In the genomic region with DNA sequence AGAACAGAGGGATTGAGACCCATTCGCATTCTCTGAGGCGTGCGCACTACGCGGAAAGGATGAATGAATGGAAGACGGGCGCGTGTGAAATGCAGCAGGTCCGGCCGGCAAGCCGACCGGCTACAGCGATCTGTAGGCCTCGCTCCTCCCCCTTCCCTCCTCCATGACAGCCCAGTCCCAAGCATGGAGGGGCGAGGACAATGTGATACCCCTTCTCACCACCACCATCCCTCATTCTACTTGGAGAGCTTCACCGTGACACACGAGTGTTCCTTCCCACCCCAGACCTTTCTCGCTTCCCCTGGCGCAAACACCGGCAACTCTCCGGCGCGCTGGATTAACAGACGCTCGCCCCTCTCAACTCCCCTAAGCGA, we compare ENCODE assay signal across 1 cellular context.
A peak's percentile ranks its signal among the peaks of the same experiment; 100 is the strongest.
TF ChIP-seq lines count a peak whose summit lies in the region.

No MANE protein-coding gene starts in this region.

TF ChIP-seq in H1, 55 proteins besides CTCF, POLR2A, EP300 and RAD21 (continued from another document):
- TF ChIP-seq, protein P1, sequence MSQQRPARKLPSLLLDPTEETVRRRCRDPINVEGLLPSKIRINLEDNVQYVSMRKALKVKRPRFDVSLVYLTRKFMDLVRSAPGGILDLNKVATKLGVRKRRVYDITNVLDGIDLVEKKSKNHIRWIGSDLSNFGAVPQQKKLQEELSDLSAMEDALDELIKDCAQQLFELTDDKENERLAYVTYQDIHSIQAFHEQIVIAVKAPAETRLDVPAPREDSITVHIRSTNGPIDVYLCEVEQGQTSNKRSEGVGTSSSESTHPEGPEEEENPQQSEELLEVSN (IDR thresholded peaks at IDR 0.05) = 0 out of 2 replicates have a peak, but pooled peaks have one; percentile 6
- TF ChIP-seq GTF2F1 (IDR thresholded peaks at IDR 0.05; ENCODE audit: borderline replicate concordance, low read depth, low read length) (peak; percentile 52; the same call in 1 of the 2 replicates), YY1 (IDR thresholded peaks at IDR 0.05; ENCODE audit: low read depth, low read length) (peak; percentile 86), SIN3A (conservative IDR thresholded peaks at IDR 0.05 in 1 of 2, IDR thresholded peaks at IDR 0.05 in 1 of 2; ENCODE audit: low read depth in 1 of 2, low read length in 2 of 2) (peak; percentile 94 to 95), RBBP5 (IDR thresholded peaks at IDR 0.05; ENCODE audit: borderline replicate concordance, low read depth, low read length) (peak; percentile 20; the same call in 1 of the 2 replicates), TAF1 (IDR thresholded peaks at IDR 0.05; ENCODE audit: low read depth, low read length) (peak; percentile 80), HDAC2 (IDR thresholded peaks at IDR 0.05; ENCODE audit: borderline replicate concordance in 1 of 2, low read depth in 2 of 2, low read length in 2 of 2) (0 out of 4 replicates have a peak, but pooled peaks of 1 of the 2 experiments have one; percentile 4), POLR2AphosphoS5 (IDR thresholded peaks at IDR 0.05; ENCODE audit: low read depth, low read length) (peak; percentile 94), TBP (IDR thresholded peaks at IDR 0.05; ENCODE audit: low read depth, low read length) (peak; percentile 74), CHD1 (IDR thresholded peaks at IDR 0.05; ENCODE audit: low read depth, low read length) (no peak; the same call in 1 of the 2 replicates), PHF8 (conservative IDR thresholded peaks at IDR 0.05; ENCODE audit: low read depth, low read length) (no peak; the same call in 1 of the 2 replicates), SIRT6 (IDR thresholded peaks at IDR 0.05; ENCODE audit: low read length) (no peak), POU5F1 (IDR thresholded peaks at IDR 0.05; ENCODE audit: low read depth, low read length) (no peak), KDM4A (IDR thresholded peaks at IDR 0.05; ENCODE audit: low read depth, low read length, severe bottlenecking) (no peak), SAP30 (IDR thresholded peaks at IDR 0.05; ENCODE audit: insufficient read depth, insufficient replicate concordance, low read length) (peak; percentile 80), MAFK (IDR thresholded peaks at IDR 0.05; ENCODE audit: low read depth, low read length) (no peak)
- TF ChIP-seq, protein P2, sequence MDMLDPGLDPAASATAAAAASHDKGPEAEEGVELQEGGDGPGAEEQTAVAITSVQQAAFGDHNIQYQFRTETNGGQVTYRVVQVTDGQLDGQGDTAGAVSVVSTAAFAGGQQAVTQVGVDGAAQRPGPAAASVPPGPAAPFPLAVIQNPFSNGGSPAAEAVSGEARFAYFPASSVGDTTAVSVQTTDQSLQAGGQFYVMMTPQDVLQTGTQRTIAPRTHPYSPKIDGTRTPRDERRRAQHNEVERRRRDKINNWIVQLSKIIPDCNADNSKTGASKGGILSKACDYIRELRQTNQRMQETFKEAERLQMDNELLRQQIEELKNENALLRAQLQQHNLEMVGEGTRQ (IDR thresholded peaks at IDR 0.05; ENCODE audit: low read length) = no peak; the same call in 1 of the 2 replicates
- TF ChIP-seq, protein P3, sequence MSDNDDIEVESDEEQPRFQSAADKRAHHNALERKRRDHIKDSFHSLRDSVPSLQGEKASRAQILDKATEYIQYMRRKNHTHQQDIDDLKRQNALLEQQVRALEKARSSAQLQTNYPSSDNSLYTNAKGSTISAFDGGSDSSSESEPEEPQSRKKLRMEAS (IDR thresholded peaks at IDR 0.05) = peak; percentile 70
TF ChIP-seq in H1: peak in this region for 11.
